9 cellular contexts compared by ENCODE assay signal in genomic region chr11:106087815-106088435, GRCh38. TPM values are rescaled to one million over a fixed set of nuclear protein-coding genes. Genes with fewer than 3 reads are reported as not detected.
A peak's percentile ranks its signal among the peaks of the same experiment; 100 is the strongest.
DNase-seq lines count a peak whose midpoint lies in the region; ATAC-seq and TF ChIP-seq lines count a peak whose summit lies in the region.
"Had no signal": no experiment of that assay in that cellular context is flagged by ENCODE, and none has a peak within 500 bp of the region (broad histone marks: within the 10 kb centered on the region; RNA-seq: fewer than 3 reads in every experiment).

No MANE protein-coding gene starts in this region.

- peaks cover 86% of the 10 kb centered on the region for H3K79me2 ChIP-seq in GM23338 (replicated peaks; ENCODE audit: insufficient read depth)
- H3K79me2 ChIP-seq in fibroblast of lung (ENCODE audit: control insufficient read depth, insufficient read depth, low read length): peaks cover 33% of the 10 kb centered on the region

- no peaks in the 10 kb centered on the region for H3K9me3 Mint-ChIP-seq in GM23338
- H3K9me3 Mint-ChIP-seq: stimulated activated naive CD8-positive, alpha-beta T cell treated with anti-CD3 and anti-CD28 coated beads, Interleukin-15, Interleukin-2, amounts not matched to agents 100 ng/mL and 50 ng/mL, for 24 hours had no signal

- H3K9ac ChIP-seq in fibroblast of lung (ENCODE audit: insufficient read depth, low read length): no peak overlapping the region

- H3K36me3 ChIP-seq in GM23338 (ENCODE audit: insufficient read depth) (peaks cover 13% of the 10 kb centered on the region; the same call in 1 of the 2 replicates), fibroblast of lung (ENCODE audit: control insufficient read depth, insufficient read depth, low read length) (no peaks in the 10 kb centered on the region), neutrophil (peaks cover 22% of the 10 kb centered on the region)

- H3K9me2 ChIP-seq in GM23338 (ENCODE audit: insufficient read depth): no peaks in the 10 kb centered on the region

- H3F3A ChIP-seq in GM23338 (replicated peaks; ENCODE audit: low read depth): no peaks in the 10 kb centered on the region

- DNase-seq in DMS114 treated with DMSO at 0.1 percent for 48 hours (lab: John Stamatoyannopoulos, UW; ENCODE audit: unreplicated experiment) (peak; percentile 19), GM23338 (ENCODE audit: low spot score) (peak; percentile 63), NCI-H526 treated with DMSO at 0.1 percent for 48 hours (lab: John Stamatoyannopoulos, UW) (peak; percentile 67), fibroblast of lung (ENCODE audit: low read depth in 2 of 2) (peak; percentile 47 to 74), T1000 (lab: John Stamatoyannopoulos, UW) (no peak), NCI-H1105 (lab: John Stamatoyannopoulos, UW) (no peak)
- peak; percentile 41 for DNase-seq in activated CD8-positive, alpha-beta memory T cell treated with anti-CD3 and anti-CD28 coated beads, Interleukin-2, amount 50 U/mL, for 4 hours

- H3K27ac Mint-ChIP-seq in GM23338: no peak overlapping the region
- H3K27ac Mint-ChIP-seq: stimulated activated naive CD8-positive, alpha-beta T cell treated with anti-CD3 and anti-CD28 coated beads, Interleukin-15, Interleukin-2, amounts not matched to agents 100 ng/mL and 50 ng/mL, for 24 hours had no signal

- no peaks in the 10 kb centered on the region for H3K27me3 Mint-ChIP-seq in GM23338 (ENCODE audit: insufficient read depth, low read depth, poor library complexity)
- H3K27me3 Mint-ChIP-seq: stimulated activated naive CD8-positive, alpha-beta T cell treated with anti-CD3 and anti-CD28 coated beads, Interleukin-15, Interleukin-2, amounts not matched to agents 100 ng/mL and 50 ng/mL, for 24 hours had no signal

- peaks cover 15% of the 10 kb centered on the region for H3K4me1 Mint-ChIP-seq in GM23338

- no peak overlapping the region for H3K27ac ChIP-seq in GM23338 (ENCODE audit: low read depth)
- H3K27ac ChIP-seq in fibroblast of lung (ENCODE audit: insufficient read depth, low read length): no peak overlapping the region
- no peak overlapping the region for H3K27ac ChIP-seq in neutrophil

- H3K9me3 ChIP-seq in fibroblast of lung (ENCODE audit: control insufficient read depth, insufficient read depth, low read depth, low read length) (no peaks in the 10 kb centered on the region), neutrophil (no peaks in the 10 kb centered on the region)

- H3K36me3 Mint-ChIP-seq in GM23338 (ENCODE audit: low read depth): peaks cover 65% of the 10 kb centered on the region

- H2AFZ ChIP-seq in GM23338 (no peak overlapping the region), fibroblast of lung (ENCODE audit: low read length) (no peak overlapping the region)

- H3K4me1 ChIP-seq in GM23338 (ENCODE audit: insufficient read depth) (no peaks in the 10 kb centered on the region; the same call in 1 of the 2 replicates), fibroblast of lung (ENCODE audit: control insufficient read depth, extremely low read depth, insufficient read depth, low read length) (peaks cover 5% of the 10 kb centered on the region), neutrophil (ENCODE audit: control insufficient read depth in 1 of 2, insufficient read depth in 1 of 2, low read depth in 1 of 2, low read length in 1 of 2) (no peaks in the 10 kb centered on the region)

- H3K27me3 ChIP-seq in GM23338 (ENCODE audit: insufficient read depth) (no peaks in the 10 kb centered on the region), fibroblast of lung (ENCODE audit: control insufficient read depth, insufficient read depth, low read length) (no peaks in the 10 kb centered on the region), neutrophil (no peaks in the 10 kb centered on the region)

- no peak overlapping the region for H3K4me2 ChIP-seq in GM23338
- H3K4me2 ChIP-seq in fibroblast of lung (ENCODE audit: extremely low read depth, insufficient read depth, low read length): peak overlapping the region; percentile 69

- no peak overlapping the region for H3K4me3 Mint-ChIP-seq in GM23338
- H3K4me3 Mint-ChIP-seq: stimulated activated naive CD8-positive, alpha-beta T cell treated with anti-CD3 and anti-CD28 coated beads, Interleukin-15, Interleukin-2, amounts not matched to agents 100 ng/mL and 50 ng/mL, for 24 hours had no signal

- H4K20me1 ChIP-seq in GM23338 (replicated peaks; ENCODE audit: insufficient read depth): peaks cover 14% of the 10 kb centered on the region; the same call in 1 of the 2 replicates
- H4K20me1 ChIP-seq in fibroblast of lung (ENCODE audit: control insufficient read depth, extremely low read depth, insufficient read depth, low read length): no peaks in the 10 kb centered on the region

- ATAC-seq in GM23338: no peak; the same call in 2 of the 3 replicates

- no peak overlapping the region for H3K4me3 ChIP-seq in GM23338
- H3K4me3 ChIP-seq in fibroblast of lung (replicated peaks in 1 of 4; ENCODE audit: control extremely low read depth in 1 of 4, insufficient read depth in 1 of 4, low read depth in 3 of 4, low read length in 4 of 4): peak overlapping the region in 2 of 4 experiments; percentile 0 to 34
- no peak overlapping the region for H3K4me3 ChIP-seq in neutrophil (ENCODE audit: low read depth in 1 of 2, low read length in 1 of 2)

- TF ChIP-seq CTCF in GM23338 (conservative IDR thresholded peaks at IDR 0.05; ENCODE audit: low read depth in 2 of 2): peak; percentile 85 to 99
- TF ChIP-seq CTCF in fibroblast of lung (conservative IDR thresholded peaks at IDR 0.05 in 1 of 2, IDR thresholded peaks at IDR 0.05 in 1 of 2; ENCODE audit: low read depth in 1 of 2, low read length in 2 of 2): peak; percentile 89 to 91
- peak; percentile 66 for TF ChIP-seq CTCF in neutrophil (IDR thresholded peaks at IDR 0.05)

TF ChIP-seq in GM23338, 12 proteins besides CTCF, POLR2A, EP300 and RAD21 (continues in another document):
- TF ChIP-seq CREB1 (CRISPR knock-in tag; IDR thresholded peaks at IDR 0.05; ENCODE audit: low read depth) (no peak), ZNF114 (CRISPR knock-in tag; IDR thresholded peaks at IDR 0.05) (no peak), STAT1 (IDR thresholded peaks at IDR 0.05; ENCODE audit: unreplicated experiment) (no peak), REST (IDR thresholded peaks at IDR 0.05; ENCODE audit: unreplicated experiment) (no peak)

RNA-seq across cellular contexts. Expression of gene AASDHPPT, which starts 10.5 kb away (rescaled TPM):
- total RNA-seq in GM23338 (2014; rRNA removed; shearing (Covaris generic)): 57.4 and 62.3 TPM in 2 replicates
- polyA plus RNA-seq in GM23338 (2016; fragmentation: Nextera tagmentation; extraction: Ambion mirVana): 38.8 and 49.0 TPM in 2 replicates
- total RNA-seq in fibroblast of lung: 42.1 and 55.0 TPM in 2 replicates
- 34.1 and 37.9 TPM in 2 replicates for polyA plus RNA-seq in fibroblast of lung
- polyA plus RNA-seq in fibroblast of lung (2012): 21.3 and 25.1 TPM in 2 replicates
- 2.8 and 7.9 TPM in 2 replicates for polyA minus RNA-seq in fibroblast of lung (ENCODE audit: low replicate concordance)

RNA-seq across cellular contexts. Expression of gene KBTBD3, which starts 10.8 kb away (rescaled TPM):
- total RNA-seq in GM23338 (2014; rRNA removed; shearing (Covaris generic)): 1.8 and 1.9 TPM in 2 replicates
- polyA plus RNA-seq in GM23338 (2016; fragmentation: Nextera tagmentation; extraction: Ambion mirVana) (13.7 TPM in 2 replicates), fibroblast of lung (2.2 and 2.5 TPM in 2 replicates)
- total RNA-seq in fibroblast of lung: 4.9 and 12.4 TPM in 2 replicates
- 2.9 and 3.7 TPM in 2 replicates for polyA plus RNA-seq in fibroblast of lung (2012)
- polyA minus RNA-seq in fibroblast of lung (ENCODE audit: low replicate concordance): 7.9 TPM in 1 of 2 replicates, not detected in the other

Comparison
In these comparisons a context has a peak if more than half of its experiments do, and no peak if none do; other contexts are left out.
1. DNase-seq: peak in DMS114 treated with DMSO at 0.1 percent for 48 hours (single experiment), GM23338 (single experiment), NCI-H526 treated with DMSO at 0.1 percent for 48 hours (single experiment), activated CD8-positive, alpha-beta memory T cell treated with anti-CD3 and anti-CD28 coated beads, Interleukin-2, amount 50 U/mL, for 4 hours (single experiment) and fibroblast of lung (2 of 2); none in T1000 (single experiment) and NCI-H1105 (single experiment).
2. Peak in every context shown above with its lines, with median percentiles within 50 percentile points of each other: CTCF ChIP-seq.